ENCODE assay signal across 8 cellular contexts in the genomic region with DNA sequence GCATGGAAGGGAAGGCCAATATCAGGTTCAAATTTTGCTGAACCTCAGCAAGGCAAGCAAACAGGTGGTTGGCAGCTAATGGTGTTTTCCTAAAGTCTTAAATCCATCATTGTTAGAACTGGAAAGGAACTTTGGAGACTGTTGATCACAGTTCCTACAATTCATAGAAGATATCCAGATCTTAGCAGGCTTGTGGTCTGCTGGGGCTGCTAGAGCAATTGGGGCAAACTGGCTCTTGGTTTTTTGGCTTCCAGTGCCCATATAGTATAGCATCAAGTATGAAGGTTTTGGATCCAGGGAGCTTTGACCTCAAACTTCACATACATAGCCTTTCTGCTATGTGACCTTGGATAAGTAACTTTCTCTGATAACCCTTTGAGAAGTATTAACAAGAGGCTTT. TPM values are rescaled to one million over a fixed set of nuclear protein-coding genes. Genes with fewer than 3 reads are reported as not detected.
"Had no signal": no experiment of that assay in that cellular context is flagged by ENCODE, and none has a peak within 500 bp of the region (broad histone marks: within the 10 kb centered on the region; RNA-seq: fewer than 3 reads in every experiment).

No MANE protein-coding gene starts in this region.

- H3K9ac ChIP-seq: KMS-11 had no signal

- ATAC-seq: K562 had no signal

- H3K4me3 Mint-ChIP-seq: IgD-negative memory B cell had no signal

- H3K4me2 ChIP-seq: KMS-11 had no signal

- H3K4me3 ChIP-seq: K562 had no signal

- FAIRE-seq: HTR-8/SVneo had no signal

- H3K36me3 Mint-ChIP-seq: IgD-negative memory B cell had no signal

- H3K9me3 Mint-ChIP-seq: IgD-negative memory B cell had no signal

- H3K27ac Mint-ChIP-seq: IgD-negative memory B cell had no signal

- H3K4me1 Mint-ChIP-seq: IgD-negative memory B cell had no signal

- H3K27ac ChIP-seq: HL-60, KMS-11 had no signal

- DNase-seq: IMR-90, KG1 had no signal

RNA-seq across cellular contexts. Expression of a gene that starts 49.7 kb away (rescaled TPM):
- total RNA-seq: HT-29 had no signal
- polyA plus RNA-seq: IgD-negative memory B cell had no signal
